1 cellular context compared by ENCODE assay signal in genomic region chr2:2123259-2123658, GRCh38.
TF ChIP-seq lines count a peak whose summit lies in the region.

No MANE protein-coding gene starts in this region.

TF ChIP-seq in GM23338, 12 proteins besides CTCF, POLR2A, EP300 and RAD21 (continued from another document):
- no peak for TF ChIP-seq ZNF462 (CRISPR knock-in tag; IDR thresholded peaks at IDR 0.05)
- TF ChIP-seq POLR2AphosphoS5 (IDR thresholded peaks at IDR 0.05; ENCODE audit: low read depth) = no peak
- no peak for TF ChIP-seq NANOG (IDR thresholded peaks at IDR 0.05; ENCODE audit: borderline replicate concordance)
- TF ChIP-seq JUNB (IDR thresholded peaks at IDR 0.05; ENCODE audit: unreplicated experiment) = no peak
- no peak for TF ChIP-seq STAT1 (IDR thresholded peaks at IDR 0.05; ENCODE audit: unreplicated experiment)
- TF ChIP-seq ZNF114 (CRISPR knock-in tag; IDR thresholded peaks at IDR 0.05) = no peak
- TF ChIP-seq EZH2phosphoT487 (IDR thresholded peaks at IDR 0.05; ENCODE audit: unreplicated experiment) = no peak
- TF ChIP-seq ZNF331 (CRISPR knock-in tag; IDR thresholded peaks at IDR 0.05; ENCODE audit: low read depth) = no peak
